In genomic region chr10:13340068-13340467, GRCh38 we compare ENCODE assay signal across 1 cellular context.
TF ChIP-seq lines count a peak whose summit lies in the region.

No MANE protein-coding gene starts in this region.

TF ChIP-seq in H1, 55 proteins besides CTCF, POLR2A, EP300 and RAD21:
- no peak for TF ChIP-seq JUND (IDR thresholded peaks at IDR 0.05; ENCODE audit: low read length)
TF ChIP-seq in H1: peak in this region for 0.
